Comparison of ENCODE assay signal across 8 cellular contexts in genomic region chr22:30196141-30196866, GRCh38. TPM values are rescaled to one million over a fixed set of nuclear protein-coding genes. Genes with fewer than 3 reads are reported as not detected.
DNase-seq lines count a peak whose midpoint lies in the region; ATAC-seq and TF ChIP-seq lines count a peak whose summit lies in the region.

No MANE protein-coding gene starts in this region.

- H3K27ac ChIP-seq in DND-41 (ENCODE audit: low read length), result peak overlapping the region; percentile 58
- peak overlapping the region; percentile 64 for H3K27ac ChIP-seq in KOPT-K1 (ENCODE audit: low read depth, low read length, poor library complexity, severe bottlenecking)
- H3K27ac ChIP-seq in SK-N-SH (ENCODE audit: low read depth in 2 of 2, low read length in 1 of 2), result peak overlapping the region; percentile 75 to 98

- TF ChIP-seq EP300 in SK-N-SH (IDR thresholded peaks at IDR 0.05; ENCODE audit: borderline replicate concordance in 1 of 2, low read depth in 1 of 2, low read length in 1 of 2), result no peak; a peak in 1 of 4 replicates

- H3K9me3 ChIP-seq in DND-41 (ENCODE audit: insufficient read depth, low read length, severe bottlenecking), result no peaks in the 10 kb centered on the region
- H3K9me3 ChIP-seq in KOPT-K1 (ENCODE audit: insufficient read depth, low read length, poor library complexity, severe bottlenecking), result no peaks in the 10 kb centered on the region
- no peaks in the 10 kb centered on the region for H3K9me3 ChIP-seq in SK-N-SH

- TF ChIP-seq CTCF in DND-41 (IDR thresholded peaks at IDR 0.05; ENCODE audit: borderline replicate concordance, extremely low read depth, low read length, poor library complexity, severe bottlenecking) (no peak), SK-N-SH (IDR thresholded peaks at IDR 0.05) (no peak)

- 19% methylated on average over 11 of the region's 11 CpGs for WGBS in SK-N-SH (ENCODE audit: low lambda C conversion rate)

- ATAC-seq in DND-41 (ENCODE audit: insufficient read depth, low read depth) (peak; percentile 80), GM19023 (IDR thresholded peaks at IDR 0.05; ENCODE audit: unreplicated experiment) (no peak)

- H3K36me3 ChIP-seq in DND-41 (ENCODE audit: insufficient read depth, low read length), result no peaks in the 10 kb centered on the region
- H3K36me3 ChIP-seq in KOPT-K1 (ENCODE audit: insufficient read depth, low read length), result no peaks in the 10 kb centered on the region
- H3K36me3 ChIP-seq in SK-N-SH (replicated peaks in 1 of 2; ENCODE audit: control insufficient read depth in 1 of 2, insufficient read depth in 2 of 2, low read length in 1 of 2), result no peaks in the 10 kb centered on the region

- H2AFZ ChIP-seq in DND-41 (ENCODE audit: low read depth, low read length), result peak overlapping the region; percentile 31
- H2AFZ ChIP-seq in SK-N-SH (ENCODE audit: low read depth), result peak overlapping the region; percentile 64; the same call in 1 of the 2 replicates

- H4K20me1 ChIP-seq in DND-41 (ENCODE audit: insufficient read depth, low read length) (no peaks in the 10 kb centered on the region), SK-N-SH (ENCODE audit: insufficient read depth) (no peaks in the 10 kb centered on the region)

- H3K79me2 ChIP-seq in DND-41 (ENCODE audit: insufficient read depth, low read length), result no peaks in the 10 kb centered on the region
- H3K79me2 ChIP-seq in SK-N-SH (ENCODE audit: insufficient read depth), result no peaks in the 10 kb centered on the region

- POLR2A ChIA-PET in SK-N-SH (lab: Yijun Ruan, JAX), result no interaction called here

- H3F3A ChIP-seq in SK-N-SH (replicated peaks; ENCODE audit: insufficient read depth), result peaks cover 35% of the 10 kb centered on the region

- H3K9me2 ChIP-seq in SK-N-SH, result no peaks in the 10 kb centered on the region

- no peak overlapping the region for H3K4me2 ChIP-seq in DND-41 (ENCODE audit: insufficient read depth, low read length)
- H3K4me2 ChIP-seq in SK-N-SH, result peak overlapping the region; percentile 72

- TF ChIP-seq RAD21 in SK-N-SH (IDR thresholded peaks at IDR 0.05; ENCODE audit: low read length), result no peak

- DNase-seq in DND-41, result peak; percentile 30
- DNase-seq in SK-N-SH, result no peak
- peak; percentile 99 for DNase-seq in astrocyte of the hippocampus (ENCODE audit: low read depth, low spot score)
- DNase-seq in iris pigment epithelial cell (ENCODE audit: low read depth), result peak; percentile 100
- DNase-seq in stimulated activated CD4-positive, alpha-beta T cell treated with anti-CD3 and anti-CD28 coated beads, Interleukin-15, amount 100 ng/mL, for 24 hours, result peak; percentile 79
- DNase-seq in OCI-M2 (lab: John Stamatoyannopoulos, UW; ENCODE audit: unreplicated experiment), result no peak

- H3K4me1 ChIP-seq in DND-41 (ENCODE audit: insufficient read depth, low read length), result peaks cover 28% of the 10 kb centered on the region
- H3K4me1 ChIP-seq in SK-N-SH (ENCODE audit: control insufficient read depth in 1 of 2, insufficient read depth in 2 of 2, low read depth in 1 of 2, low read length in 1 of 2), result peaks cover 6 to 14% of the 10 kb centered on the region in 2 experiments; a peak in 3 of 4 replicates

- no peaks in the 10 kb centered on the region for H3K27me3 ChIP-seq in DND-41 (ENCODE audit: insufficient read depth, low read length, poor library complexity)
- H3K27me3 ChIP-seq in SK-N-SH (ENCODE audit: insufficient read depth), result no peaks in the 10 kb centered on the region

- H3K9ac ChIP-seq in DND-41 (ENCODE audit: low read depth, low read length), result no peak overlapping the region
- H3K9ac ChIP-seq in SK-N-SH, result peak overlapping the region; percentile 69

- CTCF ChIA-PET in SK-N-SH (lab: Yijun Ruan, JAX), result interaction anchor here (0.7 to 0.8 kb wide), 2 partner anchors 33 to 52 kb away, joined by 3 read pairs; no protein-coding TSS in a partner anchor

- no peak overlapping the region for H3K4me3 ChIP-seq in DND-41 (ENCODE audit: low read depth in 1 of 2, low read length in 2 of 2)
- H3K4me3 ChIP-seq in SK-N-SH (ENCODE audit: low read depth in 2 of 2, low read length in 1 of 2), result peak overlapping the region in 1 of 2 experiments; percentile 35; a peak in 2 of 4 replicates

TF ChIP-seq in SK-N-SH, 30 proteins besides CTCF, POLR2A, EP300 and RAD21 (continues in another document):
- no peak for TF ChIP-seq REST (IDR thresholded peaks at IDR 0.05; ENCODE audit: low read depth, low read length)
- 0 out of 2 replicates have a peak, but pooled peaks have one; percentile 39 for TF ChIP-seq RXRA (IDR thresholded peaks at IDR 0.05; ENCODE audit: borderline replicate concordance, low read depth)
- no peak for TF ChIP-seq IRF3 (IDR thresholded peaks at IDR 0.05; ENCODE audit: low read depth, low read length)
- TF ChIP-seq FOSL2 (IDR thresholded peaks at IDR 0.05; ENCODE audit: borderline replicate concordance, low read depth), result peak; percentile 52; the same call in 1 of the 2 replicates
- no peak for TF ChIP-seq FOXJ3 (CRISPR knock-in tag; IDR thresholded peaks at IDR 0.05)
- no peak for TF ChIP-seq USF2 (IDR thresholded peaks at IDR 0.05; ENCODE audit: borderline replicate concordance, low read depth, low read length)
- TF ChIP-seq RCOR1 (IDR thresholded peaks at IDR 0.05; ENCODE audit: low read length), result no peak
- no peak for TF ChIP-seq MXI1 (IDR thresholded peaks at IDR 0.05; ENCODE audit: low read depth, low read length)
- peak; percentile 46 for TF ChIP-seq TCF12 (IDR thresholded peaks at IDR 0.05)
- no peak for TF ChIP-seq ELF1 (IDR thresholded peaks at IDR 0.05)
- TF ChIP-seq USF1 (IDR thresholded peaks at IDR 0.05; ENCODE audit: borderline replicate concordance, low read depth), result no peak
- TF ChIP-seq TAF1 (IDR thresholded peaks at IDR 0.05; ENCODE audit: borderline replicate concordance, low read depth, low read length), result no peak
- no peak for TF ChIP-seq CHD2 (IDR thresholded peaks at IDR 0.05; ENCODE audit: low read length, partially characterized antibody)
- TF ChIP-seq MEF2A (IDR thresholded peaks at IDR 0.05; ENCODE audit: borderline replicate concordance, low read depth), result no peak
- peak; percentile 64 for TF ChIP-seq JUND (IDR thresholded peaks at IDR 0.05)
- TF ChIP-seq, protein P1, sequence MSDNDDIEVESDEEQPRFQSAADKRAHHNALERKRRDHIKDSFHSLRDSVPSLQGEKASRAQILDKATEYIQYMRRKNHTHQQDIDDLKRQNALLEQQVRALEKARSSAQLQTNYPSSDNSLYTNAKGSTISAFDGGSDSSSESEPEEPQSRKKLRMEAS (IDR thresholded peaks at IDR 0.05; ENCODE audit: low read depth), result peak; percentile 42; the same call in 1 of the 2 replicates
- no peak for TF ChIP-seq TEAD4 (IDR thresholded peaks at IDR 0.05; ENCODE audit: borderline replicate concordance, insufficient read depth)
- TF ChIP-seq POLR2AphosphoS5 (IDR thresholded peaks at IDR 0.05; ENCODE audit: low read depth, low read length), result 0 out of 2 replicates have a peak, but pooled peaks have one; percentile 28

RNA-seq across cellular contexts. Expression of gene LIF, which starts 50.3 kb away (rescaled TPM):
- 24.6 and 36.5 TPM in 2 replicates for polyA plus RNA-seq in SK-N-SH (2012; rRNA removed)
- polyA plus RNA-seq in SK-N-SH (2012; cell fraction: cytosol; rRNA removed), result 3.6 and 4.4 TPM in 2 replicates
- polyA plus RNA-seq in SK-N-SH (2012; cell fraction: nucleus; rRNA removed), result 95.4 and 196 TPM in 2 replicates

Comparison
In these comparisons a context has a peak if more than half of its experiments do, and no peak if none do; other contexts are left out.
1. DNase-seq: peak in DND-41 (single experiment), astrocyte of the hippocampus (single experiment), iris pigment epithelial cell (single experiment) and stimulated activated CD4-positive, alpha-beta T cell treated with anti-CD3 and anti-CD28 coated beads, Interleukin-15, amount 100 ng/mL, for 24 hours (single experiment); none in SK-N-SH (single experiment) and OCI-M2 (single experiment).
2. Peak in every context shown above with its lines, with median percentiles within 50 percentile points of each other: H3K27ac ChIP-seq.